9 cellular contexts compared by ENCODE assay signal in the genomic region with DNA sequence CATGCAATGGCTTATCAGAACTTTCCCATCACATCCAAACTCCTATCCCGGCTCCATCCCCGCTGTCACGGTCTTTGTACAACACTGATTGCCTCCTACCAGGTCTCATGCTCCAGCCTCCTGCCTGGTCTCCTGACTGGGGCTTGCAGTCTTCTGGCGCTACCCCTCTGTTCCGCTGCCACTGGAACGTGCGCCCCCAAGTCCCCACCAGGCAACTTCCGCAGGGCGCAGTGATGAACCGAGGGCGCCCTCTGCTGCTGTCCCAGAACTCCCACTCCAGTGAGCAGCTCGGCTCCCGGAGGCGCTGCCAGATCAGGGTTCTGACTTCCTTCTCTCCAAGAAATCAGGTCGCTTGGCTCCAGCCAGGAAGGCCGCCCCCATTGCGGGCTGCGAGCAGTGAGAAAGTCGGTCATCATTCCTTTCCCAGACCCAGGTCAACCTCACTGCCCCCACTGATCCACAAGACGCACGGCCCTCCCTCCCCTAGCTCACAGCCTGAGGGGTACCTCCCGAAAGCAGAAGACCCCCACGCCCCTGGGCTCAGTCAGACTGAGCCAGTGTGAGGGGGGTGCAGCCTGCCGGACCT. TPM values are rescaled to one million over a fixed set of nuclear protein-coding genes. Genes with fewer than 3 reads are reported as not detected.
DNase-seq lines count a peak whose midpoint lies in the region; ATAC-seq and TF ChIP-seq lines count a peak whose summit lies in the region.
"Had no signal": no experiment of that assay in that cellular context is flagged by ENCODE, and none has a peak within 500 bp of the region (broad histone marks: within the 10 kb centered on the region; RNA-seq: fewer than 3 reads in every experiment).

No MANE protein-coding gene starts in this region.

- POLR2A ChIA-PET in activated CD4-positive, alpha-beta T cell treated with anti-CD3 and anti-CD28 coated beads, Interleukin-2, amount 10 ng/mL, durations not matched to agents 7 days and 5 days (lab: Charles Lee): no interaction called here

- H3K4me3 ChIP-seq in mucosa of descending colon (no peak overlapping the region), transverse colon (no peak overlapping the region)

- peaks cover 29% of the 10 kb centered on the region for H3K27me3 Mint-ChIP-seq in activated CD4-positive, alpha-beta T cell treated with anti-CD3 and anti-CD28 coated beads, Interleukin-2, amount 10 ng/mL, durations not matched to agents 7 days and 5 days
- peaks cover 37% of the 10 kb centered on the region for H3K27me3 Mint-ChIP-seq in T-helper 2 cell treated with Interferon-gamma antibody and Interleukin-4, amounts not matched to agents 5 μg/mL and 100 μg/mL, for 36 hours (ENCODE audit: low read depth)

- H3K9me3 ChIP-seq in mucosa of descending colon: no peaks in the 10 kb centered on the region
- no peaks in the 10 kb centered on the region for H3K9me3 ChIP-seq in transverse colon

- no peaks in the 10 kb centered on the region for H3K4me1 Mint-ChIP-seq in activated CD4-positive, alpha-beta T cell treated with anti-CD3 and anti-CD28 coated beads, Interleukin-2, amount 10 ng/mL, durations not matched to agents 7 days and 5 days
- H3K4me1 Mint-ChIP-seq in T-helper 2 cell treated with Interferon-gamma antibody and Interleukin-4, amounts not matched to agents 5 μg/mL and 100 μg/mL, for 36 hours (ENCODE audit: low read depth): no peaks in the 10 kb centered on the region

- no peaks in the 10 kb centered on the region for H3K36me3 Mint-ChIP-seq in activated CD4-positive, alpha-beta T cell treated with anti-CD3 and anti-CD28 coated beads, Interleukin-2, amount 10 ng/mL, durations not matched to agents 7 days and 5 days (ENCODE audit: low read depth)
- no peaks in the 10 kb centered on the region for H3K36me3 Mint-ChIP-seq in T-helper 2 cell treated with Interferon-gamma antibody and Interleukin-4, amounts not matched to agents 5 μg/mL and 100 μg/mL, for 36 hours (ENCODE audit: low read depth)

- H3K36me3 ChIP-seq in mucosa of descending colon (ENCODE audit: low read depth): no peaks in the 10 kb centered on the region
- no peaks in the 10 kb centered on the region for H3K36me3 ChIP-seq in transverse colon

- TF ChIP-seq POLR2A in transverse colon (IDR thresholded peaks at IDR 0.05): no peak

- in situ Hi-C loops in transverse colon (cut with MboI; ENCODE audit: low pct_ligation_motif_present in 1 of 4, low pct_unique_long_range_greater_than_20kb in 1 of 4, low sequenced_read_pairs in 3 of 4): loop anchor here in 3 of 4 donors (5.0 to 25.0 kb wide), 5 partner anchors 52 to 269 kb away; a partner anchor contains a TSS

- TF ChIP-seq EP300 in transverse colon (IDR thresholded peaks at IDR 0.05; ENCODE audit: low read depth): no peak

- H3K27me3 ChIP-seq in transverse colon: peaks cover 26% of the 10 kb centered on the region

- TF ChIP-seq CTCF in mucosa of descending colon (IDR thresholded peaks at IDR 0.05) (peak; percentile 35), transverse colon (IDR thresholded peaks at IDR 0.05) (peak; percentile 49 to 66 (median 52))

- H3K4me1 ChIP-seq in mucosa of descending colon (ENCODE audit: low read depth) (peaks cover 2% of the 10 kb centered on the region), transverse colon (peaks cover 0 to 6% (median 3%) of the 10 kb centered on the region in 4 donors)

- 16% methylated on average over 24 of the region's 24 CpGs; no CpG with 5 or more reads in 1 of the 2 donors for WGBS in transverse colon (ENCODE audit: low coverage in 1 of 2), 2 donors

- DNase-seq in EH (ENCODE audit: low read depth): peak; percentile 76
- peak; percentile 57 for DNase-seq in M059J (ENCODE audit: low read depth)
- DNase-seq in activated CD4-positive, alpha-beta T cell treated with anti-CD3 and anti-CD28 coated beads, Interleukin-2, amount 10 ng/mL, durations not matched to agents 7 days and 5 days: peak; percentile 31
- DNase-seq in mucosa of descending colon: peak; percentile 60 to 69 (median 60)
- DNase-seq in transverse colon: peak; percentile 56
- no peak for DNase-seq in T-helper 2 cell treated with Interferon-gamma antibody and Interleukin-4, amounts not matched to agents 5 μg/mL and 100 μg/mL, for 36 hours (ENCODE audit: low spot score)

- CTCF ChIA-PET in activated CD4-positive, alpha-beta T cell treated with anti-CD3 and anti-CD28 coated beads, Interleukin-2, amount 10 ng/mL, durations not matched to agents 7 days and 5 days (lab: Charles Lee): interaction anchor here (0.6 to 1.9 kb wide), 7 partner anchors 18 to 264 kb away, joined by 3 to 7 read pairs (median 5); no protein-coding TSS in a partner anchor

- H3K27ac ChIP-seq in transverse colon: no peak overlapping the region

- intact Hi-C loops in mucosa of descending colon (cut with DNase I, micrococcal nuclease) (loop anchor here (2.0 kb wide), 1 partner anchor 72 kb away; no protein-coding TSS in a partner anchor), transverse colon (cut with DNase I; ENCODE audit: low total_unique reads) (loop anchor here (2.0 to 5.0 kb wide), 2 partner anchors 70 to 164 kb away; no protein-coding TSS in a partner anchor)

- no peaks in the 10 kb centered on the region for H3K9me3 Mint-ChIP-seq in activated CD4-positive, alpha-beta T cell treated with anti-CD3 and anti-CD28 coated beads, Interleukin-2, amount 10 ng/mL, durations not matched to agents 7 days and 5 days
- H3K9me3 Mint-ChIP-seq in T-helper 2 cell treated with Interferon-gamma antibody and Interleukin-4, amounts not matched to agents 5 μg/mL and 100 μg/mL, for 36 hours: no peaks in the 10 kb centered on the region

- H3K27ac Mint-ChIP-seq in activated CD4-positive, alpha-beta T cell treated with anti-CD3 and anti-CD28 coated beads, Interleukin-2, amount 10 ng/mL, durations not matched to agents 7 days and 5 days: no peak overlapping the region
- no peak overlapping the region for H3K27ac Mint-ChIP-seq in T-helper 2 cell treated with Interferon-gamma antibody and Interleukin-4, amounts not matched to agents 5 μg/mL and 100 μg/mL, for 36 hours

- ATAC-seq in esophagus mucosa (peak; percentile 44), mucosa of descending colon (peak; percentile 71), HG03097 (IDR thresholded peaks at IDR 0.05; ENCODE audit: low FRiP score, unreplicated experiment) (no peak)

- no peak overlapping the region for H3K4me3 Mint-ChIP-seq in activated CD4-positive, alpha-beta T cell treated with anti-CD3 and anti-CD28 coated beads, Interleukin-2, amount 10 ng/mL, durations not matched to agents 7 days and 5 days
- no peak overlapping the region for H3K4me3 Mint-ChIP-seq in T-helper 2 cell treated with Interferon-gamma antibody and Interleukin-4, amounts not matched to agents 5 μg/mL and 100 μg/mL, for 36 hours

RNA-seq across cellular contexts. Expression of a gene that starts 43.9 kb away (rescaled TPM):
- total RNA-seq in M059J (2014; rRNA removed; shearing (Covaris generic)): 19.4 and 40.8 TPM in 2 replicates
- 1 to 10 TPM; 8.5 to 8.7 TPM for total RNA-seq in activated CD4-positive, alpha-beta T cell treated with anti-CD3 and anti-CD28 coated beads, Interleukin-2, amount 10 ng/mL, durations not matched to agents 7 days and 5 days
- total RNA-seq in esophagus mucosa (10.4 TPM), mucosa of descending colon (10 to 100 TPM; 17.8 to 27.9 (median 18.3) TPM), transverse colon (10 to 100 TPM; 22.7 to 31.0 (median 26.9) TPM)

RNA-seq across cellular contexts. Expression of a gene that starts 45.7 kb away (rescaled TPM):
- total RNA-seq in M059J (2014; rRNA removed; shearing (Covaris generic)): not detected in 2 replicates
- not detected for total RNA-seq in activated CD4-positive, alpha-beta T cell treated with anti-CD3 and anti-CD28 coated beads, Interleukin-2, amount 10 ng/mL, durations not matched to agents 7 days and 5 days
- total RNA-seq in esophagus mucosa: not detected
- not detected for total RNA-seq in mucosa of descending colon
- total RNA-seq in transverse colon: not detected
- total RNA-seq: T-helper 2 cell treated with Interferon-gamma antibody and Interleukin-4, amounts not matched to agents 100 ng/mL and 5 ng/mL, for 36 hours had no signal

RNA-seq across cellular contexts. Expression of a gene that starts 57.4 kb away (rescaled TPM):
- total RNA-seq in M059J (2014; rRNA removed; shearing (Covaris generic)): 12.8 and 20.5 TPM in 2 replicates
- 10 to 100 TPM; 13.6 to 16.5 TPM for total RNA-seq in activated CD4-positive, alpha-beta T cell treated with anti-CD3 and anti-CD28 coated beads, Interleukin-2, amount 10 ng/mL, durations not matched to agents 7 days and 5 days
- total RNA-seq in esophagus mucosa: 11.7 TPM
- total RNA-seq in mucosa of descending colon: 10 to 100 TPM; 10.5 to 20.0 (median 16.0) TPM
- 10 to 100 TPM in 3 of 4 donors, 1 to 10 TPM in 1; 6.4 to 16.1 (median 13.4) TPM for total RNA-seq in transverse colon
